8 cellular contexts compared by ENCODE assay signal in genomic region chr2:62705007-62705829, GRCh38. TPM values are rescaled to one million over a fixed set of nuclear protein-coding genes. Genes with fewer than 3 reads are reported as not detected.
DNase-seq lines count a peak whose midpoint lies in the region; ATAC-seq, FAIRE-seq and TF ChIP-seq lines count a peak whose summit lies in the region.

Gene EHBP1, plus strand, starts transcription at chr2:62705713. Its CDS starts 1,479 bp downstream, at chr2:62707192.

- peak; percentile 94 to 97 for ATAC-seq in naive thymus-derived CD8-positive, alpha-beta T cell

- TF ChIP-seq CTCF in Loucy (conservative IDR thresholded peaks at IDR 0.05; ENCODE audit: low read length) (no peak), fibroblast of mammary gland (conservative IDR thresholded peaks at IDR 0.05; ENCODE audit: control insufficient read depth, insufficient read depth, low read depth, low read length) (no peak)

- peaks cover 44% of the 10 kb centered on the region for H3K4me1 ChIP-seq in Loucy (ENCODE audit: insufficient read depth, low read length, poor library complexity, severe bottlenecking)

- DNase-seq in EL: peak; percentile 100
- DNase-seq in H54 (ENCODE audit: insufficient read length, low spot score): peak; percentile 82
- DNase-seq in activated T-helper 9 cell treated with anti-CD3 and anti-CD28 coated beads, Interleukin-2, amount 50 U/mL, for 16 hours (ENCODE audit: low read depth): peak; percentile 97
- peak; percentile 100 for DNase-seq in fibroblast of mammary gland (ENCODE audit: low read depth)
- peak; percentile 94 to 98 (median 97) for DNase-seq in naive thymus-derived CD8-positive, alpha-beta T cell
- peak; percentile 95 to 97 (median 97) for DNase-seq in stimulated activated naive CD4-positive, alpha-beta T cell (lab: John Stamatoyannopoulos, UW)

- H3K9me3 ChIP-seq in Loucy (ENCODE audit: insufficient read depth, low read depth, low read length): no peaks in the 10 kb centered on the region

- peaks cover 38% of the 10 kb centered on the region for H3K79me2 ChIP-seq in Loucy (ENCODE audit: insufficient read depth, low read length)

- H3K4me3 ChIP-seq in Loucy (ENCODE audit: low read length, poor library complexity, severe bottlenecking) (peak within 1 kb of the TSS; percentile 88), fibroblast of mammary gland (ENCODE audit: control insufficient read depth, low read depth, low read length) (peak within 1 kb of the TSS; percentile 85)

- H3K4me1 Mint-ChIP-seq in naive thymus-derived CD8-positive, alpha-beta T cell: peaks cover 25 to 39% (median 34%) of the 10 kb centered on the region in 4 donors

- H4K20me1 ChIP-seq in Loucy (ENCODE audit: insufficient read depth, low read length, poor library complexity, severe bottlenecking): peaks cover 3% of the 10 kb centered on the region

- peaks cover 0 to 3% (median 0%) of the 10 kb centered on the region in 9 donors for H3K9me3 Mint-ChIP-seq in naive thymus-derived CD8-positive, alpha-beta T cell

- H3K9ac ChIP-seq in Loucy (ENCODE audit: low read depth, low read length, poor library complexity, severe bottlenecking): peak within 1 kb of the TSS; percentile 78

- TF ChIP-seq POLR2A in H54 (IDR thresholded peaks at IDR 0.05; ENCODE audit: low read depth, low read length): peak; percentile 89
- peak; percentile 75 for TF ChIP-seq POLR2A in Raji (IDR thresholded peaks at IDR 0.05; ENCODE audit: insufficient read depth, low read depth, low read length)

- POLR2A ChIA-PET in naive thymus-derived CD8-positive, alpha-beta T cell (lab: Charles Lee): interaction anchor here (0.6 kb wide), 1 partner anchor 18 kb away, joined by 3 read pairs; no protein-coding TSS in a partner anchor

- H3K27me3 ChIP-seq in Loucy (ENCODE audit: insufficient read depth, low read length, poor library complexity, severe bottlenecking): no peaks in the 10 kb centered on the region

- peak within 1 kb of the TSS; percentile 94 for H3K4me2 ChIP-seq in Loucy (ENCODE audit: low read depth, low read length, poor library complexity, severe bottlenecking)

- H3K27ac Mint-ChIP-seq in naive thymus-derived CD8-positive, alpha-beta T cell: peak within 1 kb of the TSS; percentile 66 to 96 (median 92)

- peak within 1 kb of the TSS; percentile 97 for H2AFZ ChIP-seq in Loucy (ENCODE audit: low read length)

- FAIRE-seq in H54 (lab: Jason Lieb, UNC): peak; percentile 97

- peaks cover 5 to 9% (median 6%) of the 10 kb centered on the region in 3 donors for H3K36me3 Mint-ChIP-seq in naive thymus-derived CD8-positive, alpha-beta T cell

- no peaks in the 10 kb centered on the region for H3K9me2 ChIP-seq in Loucy (replicated peaks; ENCODE audit: low read depth, low read length)

- H3K27me3 Mint-ChIP-seq in naive thymus-derived CD8-positive, alpha-beta T cell: no peaks in the 10 kb centered on the region

- H3F3A ChIP-seq in Loucy (ENCODE audit: low read depth): no peaks in the 10 kb centered on the region

- peak within 1 kb of the TSS; percentile 84 to 98 (median 92) for H3K4me3 Mint-ChIP-seq in naive thymus-derived CD8-positive, alpha-beta T cell

- H3K36me3 ChIP-seq in Loucy (ENCODE audit: insufficient read depth, low read length): no peaks in the 10 kb centered on the region

RNA-seq across cellular contexts. Expression of gene EHBP1, which starts in this region (rescaled TPM):
- 10 to 100 TPM; 29.2 to 30.8 TPM for total RNA-seq in naive thymus-derived CD8-positive, alpha-beta T cell
- polyA plus RNA-seq in naive thymus-derived CD8-positive, alpha-beta T cell: 10 to 100 TPM in 1 of 3 donors, 1 to 10 TPM in 2; 9.8 to 10.3 (median 9.9) TPM

Comparison
In these comparisons a context has a peak if more than half of its experiments do, and no peak if none do; other contexts are left out.
1. Peak in every context shown above with its lines: DNase-seq, ATAC-seq and H3K4me3 ChIP-seq.